In genomic region chr3:184145120-184145524, GRCh38 we compare ENCODE assay signal across 8 cellular contexts. TPM values are rescaled to one million over a fixed set of nuclear protein-coding genes. Genes with fewer than 3 reads are reported as not detected.
DNase-seq lines count a peak whose midpoint lies in the region; ATAC-seq, FAIRE-seq and TF ChIP-seq lines count a peak whose summit lies in the region.

No MANE protein-coding gene starts in this region.

- H2AFZ ChIP-seq in OCI-LY1 (ENCODE audit: low read length) (no peak overlapping the region), astrocyte (ENCODE audit: low read depth, low read length) (no peak overlapping the region)

- H3K9me3 ChIP-seq in OCI-LY1 (ENCODE audit: low read length), result no peaks in the 10 kb centered on the region
- no peaks in the 10 kb centered on the region for H3K9me3 ChIP-seq in astrocyte (ENCODE audit: insufficient read depth, low read depth, low read length)

- H3K36me3 ChIP-seq in OCI-LY1 (ENCODE audit: insufficient read depth, low read length) (peaks cover 70% of the 10 kb centered on the region), astrocyte (ENCODE audit: insufficient read depth, low read length) (peaks cover 33% of the 10 kb centered on the region)

- H3K27me3 ChIP-seq in OCI-LY1 (ENCODE audit: insufficient read depth, low read length) (no peaks in the 10 kb centered on the region), astrocyte (ENCODE audit: insufficient read depth, low read length) (no peaks in the 10 kb centered on the region)

- TF ChIP-seq CTCF in C4-2B (conservative IDR thresholded peaks at IDR 0.05), result peak; percentile 84
- peak; percentile 80 for TF ChIP-seq CTCF in OCI-LY1 (IDR thresholded peaks at IDR 0.05; ENCODE audit: low read length)
- peak; percentile 42 for TF ChIP-seq CTCF in astrocyte (IDR thresholded peaks at IDR 0.05; ENCODE audit: insufficient read depth, low read depth, low read length)

- H3K4me3 ChIP-seq in OCI-LY1 (ENCODE audit: low read depth, low read length, poor library complexity, severe bottlenecking) (no peak overlapping the region), astrocyte (ENCODE audit: insufficient read depth, low read depth, low read length) (no peak overlapping the region)

- no peaks in the 10 kb centered on the region for H3K27me3 Mint-ChIP-seq in astrocyte (ENCODE audit: low read depth, unreplicated experiment)

- DNase-seq in HCEC 1CT (peak; percentile 35), astrocyte (ENCODE audit: low read depth) (peak; percentile 43), superior temporal gyrus (ENCODE audit: extremely low spot score) (peak; percentile 21), KG1 (lab: John Stamatoyannopoulos, UW) (no peak)

- H3K9ac ChIP-seq in OCI-LY1 (ENCODE audit: low read length) (no peak overlapping the region), astrocyte (ENCODE audit: low read length) (no peak overlapping the region)

- no peaks in the 10 kb centered on the region for H4K20me1 ChIP-seq in OCI-LY1 (ENCODE audit: insufficient read depth, low read length)
- peaks cover 11% of the 10 kb centered on the region for H4K20me1 ChIP-seq in astrocyte (ENCODE audit: insufficient read depth, low read length)

- H3K9me3 Mint-ChIP-seq in astrocyte (ENCODE audit: unreplicated experiment), result no peaks in the 10 kb centered on the region

- FAIRE-seq in astrocyte (lab: Jason Lieb, UNC) (no peak), islet of Langerhans (lab: Jason Lieb, UNC) (peak; percentile 97)

- peaks cover 21% of the 10 kb centered on the region for H3K36me3 Mint-ChIP-seq in astrocyte (ENCODE audit: low read depth, unreplicated experiment)

- H3K27ac ChIP-seq in C4-2B (peak overlapping the region; percentile 70), OCI-LY1 (ENCODE audit: low read depth, low read length, poor library complexity, severe bottlenecking) (no peak overlapping the region), astrocyte (ENCODE audit: low read depth, low read length) (no peak overlapping the region)

- ATAC-seq in GM19395 (IDR thresholded peaks at IDR 0.05; ENCODE audit: unreplicated experiment), result no peak

- peaks cover 6% of the 10 kb centered on the region for H3K4me1 Mint-ChIP-seq in astrocyte (ENCODE audit: low read depth, unreplicated experiment)

- H3K4me2 ChIP-seq in OCI-LY1 (ENCODE audit: low read length) (no peak overlapping the region), astrocyte (ENCODE audit: low read length) (no peak overlapping the region)

- no peak overlapping the region for H3K4me3 Mint-ChIP-seq in astrocyte (ENCODE audit: unreplicated experiment)

- no peaks in the 10 kb centered on the region for H3K79me2 ChIP-seq in OCI-LY1 (ENCODE audit: insufficient read depth, low read length)
- peaks cover 8% of the 10 kb centered on the region for H3K79me2 ChIP-seq in astrocyte (ENCODE audit: insufficient read depth, low read length)

- H3K27ac Mint-ChIP-seq in astrocyte (ENCODE audit: unreplicated experiment), result peak overlapping the region; percentile 47

- H3F3A ChIP-seq in OCI-LY1 (ENCODE audit: insufficient read depth, low read length), result no peaks in the 10 kb centered on the region

- H3K9me2 ChIP-seq in OCI-LY1 (ENCODE audit: low read depth, low read length), result no peaks in the 10 kb centered on the region

- peaks cover 6% of the 10 kb centered on the region for H3K4me1 ChIP-seq in OCI-LY1 (ENCODE audit: insufficient read depth, low read length, severe bottlenecking)
- no peaks in the 10 kb centered on the region for H3K4me1 ChIP-seq in astrocyte (ENCODE audit: insufficient read depth, low read length)

RNA-seq across cellular contexts. Expression of gene EIF2B5, which starts 10.0 kb away (rescaled TPM):
- total RNA-seq in astrocyte, result 20.8 and 22.6 TPM in 2 replicates

RNA-seq across cellular contexts. Expression of gene DVL3, which starts 10.1 kb away (rescaled TPM):
- total RNA-seq in astrocyte, result 107 and 110 TPM in 2 replicates

RNA-seq across cellular contexts. Expression of gene AP2M1, which starts 29.5 kb away (rescaled TPM):
- total RNA-seq in astrocyte, result 603 and 613 TPM in 2 replicates

RNA-seq across cellular contexts. Expression of gene ABCF3, which starts 40.9 kb away (rescaled TPM):
- total RNA-seq in astrocyte, result 61.1 and 70.9 TPM in 2 replicates

RNA-seq across cellular contexts. Expression of gene HTR3E, which starts 48.3 kb away (rescaled TPM):
- total RNA-seq in astrocyte, result not detected in 2 replicates
